Comparison of ENCODE assay signal across 9 cellular contexts in genomic region chr4:149897784-149898183, GRCh38.
DNase-seq lines count a peak whose midpoint lies in the region; ATAC-seq and TF ChIP-seq lines count a peak whose summit lies in the region.
"Had no signal": no experiment of that assay in that cellular context is flagged by ENCODE, and none has a peak within 500 bp of the region (broad histone marks: within the 10 kb centered on the region; RNA-seq: fewer than 3 reads in every experiment).

No MANE protein-coding gene starts in this region.

- no peak overlapping the region for H2AFZ ChIP-seq in HCT116 (ENCODE audit: low read depth, low read length, poor library complexity, severe bottlenecking)
- H2AFZ ChIP-seq: parathyroid adenoma had no signal

- in situ Hi-C loops in SK-MEL-5 (cut with HindIII; ENCODE audit: low pct_unique_long_range_greater_than_20kb, low sequenced_read_pairs): no loop called here

- H3K4me3 ChIP-seq in HCT116 (replicated peaks in 1 of 2; ENCODE audit: low read depth in 1 of 2, low read length in 2 of 2) (no peak overlapping the region), left lung (no peak overlapping the region)

- POLR2A ChIA-PET in HCT116 (lab: Charles Lee): no interaction called here

- H3K27me3 ChIP-seq in HCT116 (ENCODE audit: insufficient read depth, low read length): no peaks in the 10 kb centered on the region
- no peaks in the 10 kb centered on the region for H3K27me3 ChIP-seq in left lung

- peak; percentile 52 for DNase-seq in DMS53 (lab: John Stamatoyannopoulos, UW)
- DNase-seq in HCT116 (ENCODE audit: low read depth, low spot score): peak; percentile 22
- peak; percentile 22 for DNase-seq in SK-MEL-5 (ENCODE audit: low read depth, low spot score)
- DNase-seq in left lung: no peak
- no peak for DNase-seq in GOT3 (lab: John Stamatoyannopoulos, UW)
- DNase-seq in NCI-H2081 treated with DMSO at 0.1 percent for 48 hours (lab: John Stamatoyannopoulos, UW): no peak
- DNase-seq in NOMO-1 treated with dmso at 0.1 percent for 144 hours (lab: John Stamatoyannopoulos, UW; ENCODE audit: unreplicated experiment): no peak
- DNase-seq in ureter (ENCODE audit: low spot score): no peak

- no peaks in the 10 kb centered on the region for H3K79me2 ChIP-seq in HCT116 (ENCODE audit: insufficient read depth, low read length)
- H3K79me2 ChIP-seq: parathyroid adenoma had no signal

- no peak overlapping the region for H3K4me2 ChIP-seq in HCT116 (ENCODE audit: low read length)

- no TSS peak for BruUV-seq in HCT116 (replicated peaks; lab: Mats Ljungman, UMichigan)

- no peaks in the 10 kb centered on the region for H4K20me1 ChIP-seq in HCT116 (ENCODE audit: insufficient read depth)

- no peaks in the 10 kb centered on the region for H3K36me3 ChIP-seq in HCT116 (ENCODE audit: control insufficient read depth in 1 of 2, insufficient read depth in 2 of 2, low read length in 2 of 2)
- no peaks in the 10 kb centered on the region for H3K36me3 ChIP-seq in left lung

- H3K9me2 ChIP-seq in HCT116 (ENCODE audit: insufficient read depth): no peaks in the 10 kb centered on the region

- H3K27ac ChIP-seq in HCT116 (ENCODE audit: low read depth, low read length): no peak overlapping the region
- no peak overlapping the region for H3K27ac ChIP-seq in left lung
- H3K27ac ChIP-seq: parathyroid adenoma had no signal

- RAD21 ChIA-PET in HCT116 (lab: Charles Lee; ENCODE audit: low non-redundant PET in 1 of 2, low total read pairs in 2 of 2, uncharacterized antibody in 2 of 2, unreplicated experiment in 2 of 2): no interaction called here

- TF ChIP-seq RAD21 in HCT116 (IDR thresholded peaks at IDR 0.05; ENCODE audit: low read depth): peak; percentile 81

- H3K9me3 ChIP-seq in HCT116 (ENCODE audit: control insufficient read depth in 1 of 2, insufficient read depth in 1 of 2, low read depth in 1 of 2, low read length in 2 of 2) (no peaks in the 10 kb centered on the region), left lung (no peaks in the 10 kb centered on the region)

- no peak for TF ChIP-seq POLR2A in HCT116 (IDR thresholded peaks at IDR 0.05; ENCODE audit: borderline replicate concordance, extremely low read depth, insufficient read depth, insufficient read length)

- H3K9ac ChIP-seq in HCT116 (ENCODE audit: low read length): no peak overlapping the region
- H3K9ac ChIP-seq: parathyroid adenoma had no signal

- peak in 2 of 3 experiments; percentile 55 to 58; a peak in 3 of 6 replicates for TF ChIP-seq CTCF in HCT116 (IDR thresholded peaks at IDR 0.05 in 2 of 3, conservative IDR thresholded peaks at IDR 0.05 in 1 of 3; ENCODE audit: borderline replicate concordance in 1 of 3, insufficient read depth in 1 of 3, low read depth in 2 of 3, low read length in 2 of 3)
- peak in 1 of 2 donors; percentile 19 for TF ChIP-seq CTCF in left lung (IDR thresholded peaks at IDR 0.05)

- intact Hi-C loops in HCT116 (cut with micrococcal nuclease) (loop anchor here (2.0 to 5.0 kb wide), 2 partner anchors 633 to 900 kb away; no protein-coding TSS in a partner anchor), left lung (cut with DNase I) (no loop called here)

- CTCF ChIA-PET in HCT116 (lab: Charles Lee): interaction anchor here (0.6 to 1.9 kb wide), 10 partner anchors 10 to 1973 kb away, joined by 3 to 10 read pairs (median 4); no protein-coding TSS in a partner anchor

- peak; percentile 74 for ATAC-seq in HCT116
- peak; percentile 64 for ATAC-seq in left lung

- no peaks in the 10 kb centered on the region for H3K4me1 ChIP-seq in HCT116 (ENCODE audit: control insufficient read depth in 1 of 2, insufficient read depth in 2 of 2, low read length in 2 of 2)
- no peaks in the 10 kb centered on the region for H3K4me1 ChIP-seq in left lung
- H3K4me1 ChIP-seq: parathyroid adenoma had no signal

TF ChIP-seq in HCT116, 20 proteins besides CTCF, POLR2A, EP300 and RAD21:
- TF ChIP-seq POLR2AphosphoS5 (IDR thresholded peaks at IDR 0.05; ENCODE audit: low read depth, low read length): no peak
- TF ChIP-seq CBX3 (IDR thresholded peaks at IDR 0.05; ENCODE audit: low read depth): no peak

Comparison
In these comparisons a context has a peak if more than half of its experiments do, and no peak if none do; other contexts are left out.
1. DNase-seq: peak in DMS53 (single experiment), HCT116 (single experiment) and SK-MEL-5 (single experiment); none in left lung (0 of 2), GOT3 (single experiment), NCI-H2081 treated with DMSO at 0.1 percent for 48 hours (single experiment), NOMO-1 treated with dmso at 0.1 percent for 144 hours (single experiment) and ureter (single experiment).